In the genomic region with DNA sequence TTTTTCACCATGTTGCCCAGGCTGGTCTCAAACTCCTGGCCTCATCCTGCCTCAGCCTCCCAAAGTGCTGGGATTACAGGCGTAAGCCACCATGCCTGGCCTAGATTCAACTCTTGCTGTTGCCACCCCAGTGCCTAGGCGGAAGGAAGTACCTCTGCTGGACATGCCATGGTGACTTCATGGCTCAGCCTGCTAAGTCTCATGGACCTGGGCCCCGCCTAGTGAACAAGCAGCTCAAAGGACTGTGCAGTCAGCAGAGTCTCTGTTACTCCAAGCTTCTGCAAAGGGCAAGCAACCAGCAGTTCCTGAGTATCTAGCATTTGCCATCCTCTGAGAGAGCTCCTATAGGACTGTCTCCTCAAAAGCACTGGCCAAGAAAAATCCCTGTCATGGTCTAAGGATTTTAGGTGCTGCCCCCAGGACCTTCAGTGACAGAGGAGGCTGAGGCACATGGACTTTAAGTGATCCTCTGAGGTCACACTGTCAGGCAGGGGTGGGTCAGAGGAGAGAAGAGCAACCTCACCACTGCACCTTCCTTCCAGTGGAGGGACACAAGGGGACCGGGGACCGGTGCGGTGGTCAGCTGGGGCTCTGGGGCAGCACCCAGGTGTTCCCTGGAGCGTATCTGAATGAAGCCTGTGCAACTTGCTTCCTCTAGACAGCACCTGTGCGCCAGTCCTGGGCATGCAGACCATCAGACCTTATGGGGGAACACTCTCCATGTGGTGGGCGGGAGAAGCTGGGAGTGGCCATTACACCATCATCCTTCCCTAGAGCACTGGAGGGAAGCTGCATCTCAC, we compare ENCODE assay signal across 21 cellular contexts.
A peak's percentile ranks its signal among the peaks of the same experiment; 100 is the strongest.
DNase-seq lines count a peak whose midpoint lies in the region; ATAC-seq, FAIRE-seq and TF ChIP-seq lines count a peak whose summit lies in the region.
"Had no signal": no experiment of that assay in that cellular context is flagged by ENCODE, and none has a peak within 500 bp of the region (broad histone marks: within the 10 kb centered on the region; RNA-seq: fewer than 3 reads in every experiment).

No MANE protein-coding gene starts in this region.

- no peak overlapping the region for H3K27ac ChIP-seq in DND-41 (ENCODE audit: low read length)
- peak overlapping the region; percentile 13 for H3K27ac ChIP-seq in astrocyte (ENCODE audit: low read depth, low read length)
- H3K27ac ChIP-seq in esophagus muscularis mucosa (replicated peaks in 1 of 4) = no peak overlapping the region
- H3K27ac ChIP-seq: RWPE1, SJSA1 had no signal

- TF ChIP-seq POLR2A in esophagus muscularis mucosa (IDR thresholded peaks at IDR 0.05; ENCODE audit: low read depth) = no peak

- H3K4me2 ChIP-seq in DND-41 (ENCODE audit: insufficient read depth, low read length) = no peak overlapping the region
- no peak overlapping the region for H3K4me2 ChIP-seq in astrocyte (ENCODE audit: low read length)

- H3K9ac ChIP-seq in DND-41 (ENCODE audit: low read depth, low read length) (no peak overlapping the region), astrocyte (ENCODE audit: low read length) (no peak overlapping the region)

- H3K27ac Mint-ChIP-seq in astrocyte (ENCODE audit: unreplicated experiment) = no peak overlapping the region
- H3K27ac Mint-ChIP-seq in stimulated activated naive B cell treated with anti-CD40 and anti-IgM and Interleukin-4, amounts not matched to agents 10 μg/mL and 1 μg/mL and 100 μg/mL, for 72 hours = peak overlapping the region; percentile 78

- no peak overlapping the region for H2AFZ ChIP-seq in DND-41 (ENCODE audit: low read depth, low read length)
- H2AFZ ChIP-seq in astrocyte (ENCODE audit: low read depth, low read length) = no peak overlapping the region

- no peaks in the 10 kb centered on the region for H3K27me3 Mint-ChIP-seq in astrocyte (ENCODE audit: low read depth, unreplicated experiment)
- no peaks in the 10 kb centered on the region for H3K27me3 Mint-ChIP-seq in stimulated activated naive B cell treated with anti-CD40 and anti-IgM and Interleukin-4, amounts not matched to agents 10 μg/mL and 1 μg/mL and 100 μg/mL, for 72 hours
- H3K27me3 Mint-ChIP-seq: CD4-positive, alpha-beta memory T cell had no signal

- H3K4me3 ChIP-seq in DND-41 (ENCODE audit: low read depth in 1 of 2, low read length in 2 of 2) (no peak overlapping the region), astrocyte (ENCODE audit: insufficient read depth, low read depth, low read length) (no peak overlapping the region), esophagus muscularis mucosa (no peak overlapping the region)
- H3K4me3 ChIP-seq: SJSA1 had no signal

- no peak for TF ChIP-seq CTCF in DND-41 (IDR thresholded peaks at IDR 0.05; ENCODE audit: borderline replicate concordance, extremely low read depth, low read length, poor library complexity, severe bottlenecking)
- no peak for TF ChIP-seq CTCF in astrocyte (IDR thresholded peaks at IDR 0.05; ENCODE audit: insufficient read depth, low read depth, low read length)
- no peak for TF ChIP-seq CTCF in esophagus muscularis mucosa (IDR thresholded peaks at IDR 0.05)

- H3K4me1 Mint-ChIP-seq in astrocyte (ENCODE audit: low read depth, unreplicated experiment) = peaks cover 38% of the 10 kb centered on the region
- H3K4me1 Mint-ChIP-seq in stimulated activated naive B cell treated with anti-CD40 and anti-IgM and Interleukin-4, amounts not matched to agents 10 μg/mL and 1 μg/mL and 100 μg/mL, for 72 hours = peaks cover 10 to 12% of the 10 kb centered on the region in 2 donors
- H3K4me1 Mint-ChIP-seq: CD4-positive, alpha-beta memory T cell had no signal

- no peak for TF ChIP-seq EP300 in esophagus muscularis mucosa (IDR thresholded peaks at IDR 0.05)

- 0 out of 3 replicates have a peak, but pooled peaks have one; percentile 22 for ATAC-seq in DND-41 (ENCODE audit: insufficient read depth, low read depth)
- peak; percentile 83 to 95 for ATAC-seq in stimulated activated naive B cell treated with anti-CD40 and anti-IgM and Interleukin-4, amounts not matched to agents 10 μg/mL and 1 μg/mL and 100 μg/mL, for 72 hours (replicated peaks)
- ATAC-seq in HG02885 (IDR thresholded peaks at IDR 0.05; ENCODE audit: poor library complexity, unreplicated experiment) = no peak
- ATAC-seq in HG03159 (IDR thresholded peaks at IDR 0.05; ENCODE audit: unreplicated experiment) = no peak

- no peaks in the 10 kb centered on the region for H3K9me3 Mint-ChIP-seq in astrocyte (ENCODE audit: unreplicated experiment)
- no peaks in the 10 kb centered on the region for H3K9me3 Mint-ChIP-seq in stimulated activated naive B cell treated with anti-CD40 and anti-IgM and Interleukin-4, amounts not matched to agents 10 μg/mL and 1 μg/mL and 100 μg/mL, for 72 hours
- H3K9me3 Mint-ChIP-seq: CD4-positive, alpha-beta memory T cell had no signal

- H3K9me3 ChIP-seq in DND-41 (ENCODE audit: insufficient read depth, low read length, severe bottlenecking) = no peaks in the 10 kb centered on the region
- no peaks in the 10 kb centered on the region for H3K9me3 ChIP-seq in astrocyte (ENCODE audit: insufficient read depth, low read depth, low read length)
- no peaks in the 10 kb centered on the region for H3K9me3 ChIP-seq in esophagus muscularis mucosa
- H3K9me3 ChIP-seq: BE2C, SJSA1 had no signal

- no peak overlapping the region for H3K4me3 Mint-ChIP-seq in astrocyte (ENCODE audit: unreplicated experiment)
- H3K4me3 Mint-ChIP-seq in stimulated activated naive B cell treated with anti-CD40 and anti-IgM and Interleukin-4, amounts not matched to agents 10 μg/mL and 1 μg/mL and 100 μg/mL, for 72 hours = no peak overlapping the region
- H3K4me3 Mint-ChIP-seq: CD4-positive, alpha-beta memory T cell had no signal

- no peaks in the 10 kb centered on the region for H3K4me1 ChIP-seq in DND-41 (ENCODE audit: insufficient read depth, low read length)
- H3K4me1 ChIP-seq in astrocyte (ENCODE audit: insufficient read depth, low read length) = peaks cover 48% of the 10 kb centered on the region
- peaks cover 0 to 12% (median 5%) of the 10 kb centered on the region in 4 donors for H3K4me1 ChIP-seq in esophagus muscularis mucosa
- H3K4me1 ChIP-seq: BE2C had no signal

- FAIRE-seq in astrocyte (lab: Jason Lieb, UNC) = no peak
- FAIRE-seq: D721Med, G401.6, GM18507 had no signal

- intact Hi-C loops in esophagus muscularis mucosa (cut with DNase I) = no loop called here

- DNase-seq in DND-41 (no peak), astrocyte (ENCODE audit: low read depth) (no peak), myocyte (ENCODE audit: low read depth) (peak; percentile 31), esophagus muscularis mucosa (ENCODE audit: extremely low spot score) (no peak)
- no peak for DNase-seq in stimulated activated naive B cell treated with anti-CD40 and anti-IgM and Interleukin-4, amounts not matched to agents 10 μg/mL and 1 μg/mL and 100 μg/mL, for 72 hours
- DNase-seq: BE2C; CD4-positive, alpha-beta memory T cell; DMS79; HCEC 1CT; KG1; NCI-H1436; NCI-H2029; NCI-H2171 treated with DMSO at 0.1 percent for 48 hours; NCI-H446 treated with DMSO at 0.1 percent for 48 hours had no signal

- H3K79me2 ChIP-seq in DND-41 (ENCODE audit: insufficient read depth, low read length) (no peaks in the 10 kb centered on the region), astrocyte (ENCODE audit: insufficient read depth, low read length) (no peaks in the 10 kb centered on the region)

- H3K36me3 ChIP-seq in DND-41 (ENCODE audit: insufficient read depth, low read length) (peaks cover 99% of the 10 kb centered on the region), astrocyte (ENCODE audit: insufficient read depth, low read length) (peaks cover 42% of the 10 kb centered on the region), esophagus muscularis mucosa (peaks cover 72 to 100% (median 100%) of the 10 kb centered on the region in 4 donors)

- no peaks in the 10 kb centered on the region for H3K27me3 ChIP-seq in DND-41 (ENCODE audit: insufficient read depth, low read length, poor library complexity)
- H3K27me3 ChIP-seq in astrocyte (ENCODE audit: insufficient read depth, low read length) = no peaks in the 10 kb centered on the region
- no peaks in the 10 kb centered on the region for H3K27me3 ChIP-seq in esophagus muscularis mucosa
- H3K27me3 ChIP-seq: BE2C, SJSA1 had no signal

- peaks cover 52% of the 10 kb centered on the region for H3K36me3 Mint-ChIP-seq in astrocyte (ENCODE audit: low read depth, unreplicated experiment)
- peaks cover 77 to 84% of the 10 kb centered on the region in 2 donors for H3K36me3 Mint-ChIP-seq in stimulated activated naive B cell treated with anti-CD40 and anti-IgM and Interleukin-4, amounts not matched to agents 10 μg/mL and 1 μg/mL and 100 μg/mL, for 72 hours

- H4K20me1 ChIP-seq in DND-41 (ENCODE audit: insufficient read depth, low read length) (no peaks in the 10 kb centered on the region), astrocyte (ENCODE audit: insufficient read depth, low read length) (no peaks in the 10 kb centered on the region)

- 98% methylated on average over 6 of the region's 9 CpGs for WGBS in esophagus muscularis mucosa

Comparison
In these comparisons a context has a peak if more than half of its experiments do, and no peak if none do; other contexts are left out.
1. ATAC-seq: peak in DND-41 (single experiment) and stimulated activated naive B cell treated with anti-CD40 and anti-IgM and Interleukin-4, amounts not matched to agents 10 μg/mL and 1 μg/mL and 100 μg/mL, for 72 hours (2 of 2); none in HG02885 (single experiment) and HG03159 (single experiment).